In the genomic region with DNA sequence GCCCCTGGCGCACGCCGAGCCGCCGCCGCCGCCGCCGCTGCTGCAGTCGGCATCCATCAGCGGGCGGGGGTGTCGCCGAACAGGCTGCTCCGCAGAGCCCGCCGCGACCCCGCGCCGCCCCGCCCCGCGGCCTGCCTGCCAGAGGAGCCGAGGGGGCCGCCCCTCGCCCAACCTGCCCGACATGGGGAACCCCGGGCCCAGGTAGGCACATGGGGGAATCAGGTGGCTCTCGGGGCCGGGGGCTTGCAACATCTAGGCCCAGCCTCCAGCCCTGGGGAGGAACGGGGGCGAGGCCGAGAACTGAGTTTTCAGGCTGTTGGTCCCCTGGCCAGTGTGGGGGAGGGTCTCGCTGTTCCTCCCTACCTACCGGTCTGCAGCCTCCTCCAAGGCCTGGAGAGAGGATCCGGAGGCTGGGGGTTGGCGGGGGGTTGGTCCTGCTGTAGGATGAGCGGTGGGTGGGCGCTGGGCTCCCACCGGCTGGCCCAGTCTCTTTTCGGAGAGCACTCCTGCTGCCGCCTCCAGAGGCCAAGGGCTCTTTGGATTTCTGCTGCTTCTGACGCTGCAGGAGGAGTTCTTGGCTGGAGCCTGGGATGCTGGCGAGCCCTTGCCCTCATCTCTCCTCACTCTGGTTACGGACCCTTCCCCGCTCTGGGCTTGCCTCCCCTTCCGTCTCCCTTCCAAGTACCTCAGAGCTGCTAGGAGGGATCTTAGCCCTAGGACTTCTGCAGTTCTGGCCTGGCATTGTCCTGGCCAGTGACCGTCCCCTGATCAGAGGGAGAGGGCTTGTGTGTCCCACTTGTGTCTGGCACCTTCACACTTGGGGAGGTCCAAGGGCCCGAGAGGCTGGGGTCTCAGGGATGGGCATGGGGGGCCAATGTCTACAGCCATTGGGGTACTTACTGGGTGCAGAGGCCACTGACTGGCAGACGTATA, we compare ENCODE assay signal across 8 cellular contexts. TPM values are rescaled to one million over a fixed set of nuclear protein-coding genes. Genes with fewer than 3 reads are reported as not detected.
DNase-seq lines count a peak whose midpoint lies in the region; ATAC-seq, FAIRE-seq and TF ChIP-seq lines count a peak whose summit lies in the region.

A gene (plus strand): TSS at position 45 of the 933 bp plus-strand sequence. CDS start 19,038 bp downstream, outside the sequence.

- no TSS peak for BruUV-seq in K562 (replicated peaks; lab: Mats Ljungman, UMichigan)

- H3K27ac ChIP-seq in HEK293 (ENCODE audit: extremely low read depth, low read depth, low read length) (peak within 1 kb of the TSS; percentile 46; the same call in 1 of the 2 replicates), K562 (ENCODE audit: extremely low read depth, low read depth, low read length) (no peak within 1 kb of the TSS)

- H3K79me2 ChIP-seq in K562 (ENCODE audit: control insufficient read depth, insufficient read depth, low read length) = no peaks in the 10 kb centered on the region

- no peak for FAIRE-seq in K562 (lab: Jason Lieb, UNC)

- DNase-seq in AG04449 (ENCODE audit: low read depth, low spot score) (no peak), K562 (ENCODE audit: extremely low read depth in 1 of 4, low spot score in 3 of 4) (no peak), iPS-NIHi7 (ENCODE audit: extremely low spot score) (peak; percentile 48), SKM-1 (lab: John Stamatoyannopoulos, UW; ENCODE audit: unreplicated experiment) (no peak), middle frontal gyrus (ENCODE audit: extremely low spot score, low spot score) (no peak)
- no peak for DNase-seq in effector CD4-positive, alpha-beta T cell

- no peaks in the 10 kb centered on the region for H3K9me1 ChIP-seq in K562 (ENCODE audit: control insufficient read depth, insufficient read depth, low read length)

- no peak for ATAC-seq in K562

- H3K4me2 ChIP-seq in K562 (ENCODE audit: insufficient read depth, low read length) = peak within 1 kb of the TSS; percentile 36; the same call in 1 of the 2 replicates
- peak within 1 kb of the TSS; percentile 96 for H3K4me2 ChIP-seq in skeletal muscle satellite cell (ENCODE audit: low read length)

- TF ChIP-seq CTCF in AG04449 (IDR thresholded peaks at IDR 0.05; ENCODE audit: insufficient read depth, low read length, missing control alignments) (no peak), HEK293 (tag by site-specific recombination; IDR thresholded peaks at IDR 0.05) (no peak), K562 (IDR thresholded peaks at IDR 0.05 in 2 of 3, conservative IDR thresholded peaks at IDR 0.05 in 1 of 3; ENCODE audit: insufficient read depth in 2 of 3, low read depth in 1 of 3, low read length in 3 of 3) (no peak)

- WGBS in K562 (ENCODE audit: insufficient coverage, low coverage, missing lambda C conversion rate) = 9% methylated on average over 19 of the region's 51 CpGs

- POLR2A ChIA-PET in AG04449 (lab: Yijun Ruan, JAX) = no interaction called here
- POLR2A ChIA-PET in HEK293 (lab: Yijun Ruan, JAX) = no interaction called here
- POLR2A ChIA-PET in K562 (lab: Yijun Ruan, JAX) = interaction anchor here (1.4 kb wide), 1 partner anchor 16 kb away, joined by 3 read pairs; no protein-coding TSS in a partner anchor

- TF ChIP-seq RAD21 in K562 (CRISPR knock-in tag; conservative IDR thresholded peaks at IDR 0.05 in 1 of 2, IDR thresholded peaks at IDR 0.05 in 1 of 2) = no peak

- peaks cover 17 to 60% of the 10 kb centered on the region in 2 experiments; a peak in 4 of 5 replicates for H3K27me3 ChIP-seq in K562 (ENCODE audit: control insufficient read depth in 2 of 2, insufficient read depth in 2 of 2, low read length in 2 of 2)
- H3K27me3 ChIP-seq in skeletal muscle satellite cell (ENCODE audit: control insufficient read depth, insufficient read depth, low read length) = peaks cover 4% of the 10 kb centered on the region

- peaks cover 8% of the 10 kb centered on the region for H3K4me1 ChIP-seq in HEK293 (ENCODE audit: control insufficient read depth, insufficient read depth, low read length)
- peaks cover 0 to 13% of the 10 kb centered on the region in 2 experiments; a peak in 3 of 5 replicates for H3K4me1 ChIP-seq in K562 (replicated peaks in 1 of 2; ENCODE audit: control insufficient read depth in 2 of 2, insufficient read depth in 2 of 2, low read length in 2 of 2)
- H3K4me1 ChIP-seq in skeletal muscle satellite cell (ENCODE audit: control insufficient read depth, insufficient read depth, low read length) = peaks cover 17% of the 10 kb centered on the region

- H4K20me1 ChIP-seq in K562 (replicated peaks; ENCODE audit: control insufficient read depth, insufficient read depth, low read length) = peaks cover 17% of the 10 kb centered on the region

- CTCF ChIA-PET in AG04449 (lab: Yijun Ruan, JAX) = interaction anchor here (1.3 to 52.9 kb wide), 10 partner anchors 8 to 284 kb away, joined by 3 to 940 read pairs (median 34); no protein-coding TSS in a partner anchor
- CTCF ChIA-PET in HEK293 (lab: Yijun Ruan, JAX) = interaction anchor here (0.6 to 4.7 kb wide), 6 partner anchors 10 to 1441 kb away, joined by 3 to 101 read pairs (median 23); no protein-coding TSS in a partner anchor
- CTCF ChIA-PET in K562 (lab: Yijun Ruan, JAX; ENCODE audit: low intra/inter-chr PET ratio) = interaction anchor here (0.6 to 3.1 kb wide), 2 partner anchors 24 to 45 kb away, joined by 4 to 27 read pairs; no protein-coding TSS in a partner anchor

- intact Hi-C loops in K562 (cut with micrococcal nuclease) = no loop called here

- H3K9me3 ChIP-seq in HEK293 (ENCODE audit: control insufficient read depth, insufficient read depth, low read depth, low read length) (no peaks in the 10 kb centered on the region), K562 (replicated peaks; ENCODE audit: control insufficient read depth, insufficient read depth, low read depth, low read length) (no peaks in the 10 kb centered on the region), skeletal muscle satellite cell (replicated peaks; ENCODE audit: low read length) (no peaks in the 10 kb centered on the region)

- in situ Hi-C loops in K562 (cut with MboI) = loop anchor here (5.0 kb wide), 1 partner anchor 42 kb away; no protein-coding TSS in a partner anchor

- no peak for TF ChIP-seq POLR2A in K562 (conservative IDR thresholded peaks at IDR 0.05)

- H3K36me3 ChIP-seq in HEK293 (ENCODE audit: control insufficient read depth in 2 of 2, insufficient read depth in 1 of 2, low read length in 2 of 2) (no peaks in the 10 kb centered on the region), K562 (ENCODE audit: control insufficient read depth, insufficient read depth, low read length) (no peaks in the 10 kb centered on the region), skeletal muscle satellite cell (ENCODE audit: insufficient read depth, low read length) (no peaks in the 10 kb centered on the region)

- peak within 1 kb of the TSS; percentile 78 for H3K4me3 ChIP-seq in AG04449 (ENCODE audit: low read depth, low read length)
- peak within 1 kb of the TSS; percentile 55 for H3K4me3 ChIP-seq in HEK293 (ENCODE audit: low read depth, low read length)
- no peak within 1 kb of the TSS; the same call in 1 of the 2 replicates for H3K4me3 ChIP-seq in K562
- H3K4me3 ChIP-seq in skeletal muscle satellite cell (ENCODE audit: low read length) = peak within 1 kb of the TSS; percentile 73

- no peak within 1 kb of the TSS for H2AFZ ChIP-seq in K562 (ENCODE audit: low read depth, low read length)

- no peak for TF ChIP-seq EP300 in K562 (IDR thresholded peaks at IDR 0.05; ENCODE audit: low read length)

- H3K9ac ChIP-seq in K562 (ENCODE audit: insufficient read depth in 1 of 2, low read depth in 2 of 2, low read length in 2 of 2) (peak within 1 kb of the TSS in 1 of 2 experiments; percentile 70; a peak in 2 of 4 replicates), skeletal muscle satellite cell (ENCODE audit: low read depth, low read length) (peak within 1 kb of the TSS; percentile 63)

TF ChIP-seq in K562, 482 proteins besides CTCF, POLR2A, EP300 and RAD21:
- TF ChIP-seq ZFP30 (CRISPR knock-in tag; IDR thresholded peaks at IDR 0.05; ENCODE audit: borderline replicate concordance) (no peak), ARID2 (IDR thresholded peaks at IDR 0.05) (no peak), XRCC3 (IDR thresholded peaks at IDR 0.05) (no peak), SMARCA4 (IDR thresholded peaks at IDR 0.05) (no peak), ZFX (CRISPR knock-in tag; IDR thresholded peaks at IDR 0.05) (0 out of 2 replicates have a peak, but pooled peaks have one; percentile 15), TGIF2 (CRISPR knock-in tag; IDR thresholded peaks at IDR 0.05) (no peak), ZNF717 (CRISPR knock-in tag; IDR thresholded peaks at IDR 0.05) (no peak), HIVEP1 (CRISPR knock-in tag; IDR thresholded peaks at IDR 0.05) (no peak), ZNF699 (CRISPR knock-in tag; IDR thresholded peaks at IDR 0.05; ENCODE audit: insufficient replicate concordance) (no peak)

RNA-seq across cellular contexts. Expression of the gene that starts here (rescaled TPM):
- 1.5 and 3.3 TPM in 2 replicates for total RNA-seq in K562 (2011; cell fraction: chromatin; rRNA removed; ENCODE audit: low replicate concordance)
- 1.1 and 2.5 TPM in 2 replicates for total RNA-seq in K562 (2011; cell fraction: nucleolus; rRNA removed)
- total RNA-seq in K562 (2011; cell fraction: nucleoplasm; rRNA removed) = 0.61 and 0.95 TPM in 2 replicates
- total RNA-seq in K562 (2014; rRNA removed) = 1.3 TPM in 2 replicates
- total RNA-seq in K562 (2014; rRNA removed; fragmentation: Illumina TruSeq; extraction: Trizol) = 0.80 and 1.3 TPM in 2 replicates
- 0.90 and 2.5 TPM in 2 replicates for total RNA-seq in K562 (2015; rRNA removed; fragmentation: Illumina TruSeq; extraction: Trizol)
- total RNA-seq in K562 (2021) = 2.6 and 4.3 TPM in 2 replicates
- polyA plus RNA-seq in K562 (2011; rRNA removed) = 0.89 and 1.4 TPM in 2 replicates
- polyA plus RNA-seq in K562 (2011; cell fraction: cytosol; rRNA removed) = 0.94 and 2.4 TPM in 2 replicates
- polyA plus RNA-seq in K562 (2011; cell fraction: nucleus; rRNA removed) = 1.1 and 1.5 TPM in 2 replicates
- 2.0 and 4.1 TPM in 2 replicates for polyA plus RNA-seq in K562 (2012)
- 2.9 and 3.6 TPM in 2 replicates for polyA plus RNA-seq in K562 (2014; fragmentation: Illumina TruSeq; extraction: Trizol)
- polyA plus RNA-seq in K562 (2014; fragmentation: Nextera tagmentation; extraction: Ambion mirVana) = under 1 TPM; 0.11 to 0.31 TPM
- polyA plus RNA-seq in K562 (2014; rRNA removed) = 0.90 and 4.2 TPM in 2 replicates
- polyA minus RNA-seq in K562 (2011; rRNA and poly(A)+ RNA removed) = 0.81 and 1.3 TPM in 2 replicates
- 1.3 and 1.5 TPM in 2 replicates for polyA minus RNA-seq in K562 (2011; cell fraction: cytosol; rRNA and poly(A)+ RNA removed)
- 0.67 and 1.00 TPM in 2 replicates for polyA minus RNA-seq in K562 (2011; cell fraction: nucleus; rRNA and poly(A)+ RNA removed)
- 13.3 and 19.8 TPM in 2 replicates for total RNA-seq in skeletal muscle satellite cell (2012; rRNA removed)
